In genomic region chr5:100553209-100553608, GRCh38 we compare ENCODE assay signal across 18 cellular contexts. TPM values are rescaled to one million over a fixed set of nuclear protein-coding genes. Genes with fewer than 3 reads are reported as not detected.
DNase-seq lines count a peak whose midpoint lies in the region; ATAC-seq and TF ChIP-seq lines count a peak whose summit lies in the region.
"Had no signal": no experiment of that assay in that cellular context is flagged by ENCODE, and none has a peak within 500 bp of the region (broad histone marks: within the 10 kb centered on the region; RNA-seq: fewer than 3 reads in every experiment).

No MANE protein-coding gene starts in this region.

- H3K4me3 ChIP-seq in BJ (ENCODE audit: low read depth, low read length) (no peak overlapping the region), HFF-Myc (replicated peaks; ENCODE audit: low read depth, low read length) (no peak overlapping the region), adipocyte (ENCODE audit: low read length) (no peak overlapping the region), foreskin fibroblast (ENCODE audit: low read depth in 1 of 2, low read length in 2 of 2) (no peak overlapping the region)
- H3K4me3 ChIP-seq: K562 had no signal

- peaks cover 4% of the 10 kb centered on the region for H3K4me1 ChIP-seq in adipocyte (ENCODE audit: control insufficient read depth, insufficient read depth, low read length)

- H3K27me3 ChIP-seq in BJ (ENCODE audit: control insufficient read depth, insufficient read depth, low read length) (no peaks in the 10 kb centered on the region), adipocyte (replicated peaks; ENCODE audit: control insufficient read depth, insufficient read depth, low read length) (no peaks in the 10 kb centered on the region)

- ATAC-seq in HG02571 (IDR thresholded peaks at IDR 0.05; ENCODE audit: unreplicated experiment) (no peak), GM21447 (IDR thresholded peaks at IDR 0.05; ENCODE audit: unreplicated experiment) (no peak)
- ATAC-seq: K562 had no signal

- peaks cover 1% of the 10 kb centered on the region; the same call in 1 of the 2 replicates for H3K36me3 ChIP-seq in BJ (ENCODE audit: control insufficient read depth, insufficient read depth, low read length)
- no peaks in the 10 kb centered on the region for H3K36me3 ChIP-seq in adipocyte (ENCODE audit: control insufficient read depth, insufficient read depth, low read length, severe bottlenecking)

- H3K9me3 ChIP-seq in adipocyte (ENCODE audit: control insufficient read depth, low read length) = no peaks in the 10 kb centered on the region

- TF ChIP-seq CTCF in BJ (IDR thresholded peaks at IDR 0.05; ENCODE audit: insufficient read depth, low read depth, low read length) = no peak
- no peak for TF ChIP-seq CTCF in HFF-Myc (IDR thresholded peaks at IDR 0.05; ENCODE audit: low read depth, low read length, missing control alignments)
- no peak for TF ChIP-seq CTCF in foreskin fibroblast (IDR thresholded peaks at IDR 0.05; ENCODE audit: low read depth, low read length)

- CTCF ChIA-PET in BJ (lab: Yijun Ruan, JAX) = no interaction called here

- DNase-seq in BJ (ENCODE audit: low read depth) (peak; percentile 25), HFF-Myc (ENCODE audit: extremely low read depth, low read depth) (peak; percentile 4), adipocyte (ENCODE audit: low read depth) (peak; percentile 25), foreskin fibroblast (peak; percentile 1 to 35), T-helper 2 cell (no peak)
- DNase-seq in activated naive CD4-positive, alpha-beta T cell treated with anti-CD3 and anti-CD28 coated beads, Interleukin-2, amount 50 U/mL, for 16 hours = no peak
- DNase-seq: DMS79 treated with DMSO at 0.1 percent for 48 hours; GDM1; MV-4-11; NCI-H1694 treated with DMSO at 0.1 percent for 48 hours; NCI-H2107; NCI-H510A; NCI-H748 treated with DMSO at 0.1 percent for 48 hours; NK-92 treated with Interleukin-12 subunit alpha and Interleukin-12 subunit beta, amount 100 ng/mL, for 24 hours; Right ventricle myocardium superior had no signal

- POLR2A ChIA-PET in BJ (lab: Charles Lee) = no interaction called here

- H3K9ac ChIP-seq in adipocyte (ENCODE audit: low read length) = no peak overlapping the region

RNA-seq across cellular contexts. Expression of gene FAM174A, which starts 18.0 kb away (rescaled TPM):
- 7.9 and 11.0 TPM in 2 replicates for polyA plus RNA-seq in BJ (2011; rRNA removed)
- 2.9 and 3.7 TPM in 2 replicates for polyA minus RNA-seq in BJ (2011; rRNA and poly(A)+ RNA removed)

Comparison
In these comparisons a context has a peak if more than half of its experiments do, and no peak if none do; other contexts are left out.
1. DNase-seq: peak in BJ (single experiment), HFF-Myc (single experiment), adipocyte (single experiment) and foreskin fibroblast (2 of 2); none in T-helper 2 cell (0 of 5) and activated naive CD4-positive, alpha-beta T cell treated with anti-CD3 and anti-CD28 coated beads, Interleukin-2, amount 50 U/mL, for 16 hours (single experiment).